11 cellular contexts compared by ENCODE assay signal in the genomic region with DNA sequence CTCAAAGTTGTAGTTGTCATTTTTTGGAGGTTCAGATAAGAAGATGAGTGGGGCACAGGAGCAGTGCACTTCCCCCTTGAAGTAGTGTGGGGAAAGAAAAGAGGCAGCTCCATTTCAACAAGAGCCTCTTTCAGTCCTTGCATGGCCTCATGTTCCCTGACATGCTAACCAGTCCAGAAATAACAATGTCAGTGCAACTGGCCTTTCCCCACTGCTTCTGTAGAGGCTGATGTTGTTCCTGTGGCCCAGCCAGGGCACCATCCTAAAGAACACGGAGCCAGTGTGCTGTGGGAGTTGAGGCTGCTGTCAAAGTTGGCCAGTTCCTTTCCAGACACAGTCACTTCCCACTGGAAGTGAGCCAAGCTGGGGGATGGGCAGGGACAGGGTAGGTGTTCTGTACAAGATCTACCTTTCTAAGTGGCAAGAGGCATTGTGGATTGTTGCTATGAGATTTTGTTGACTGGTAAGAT.
DNase-seq lines count a peak whose midpoint lies in the region; ATAC-seq, FAIRE-seq and TF ChIP-seq lines count a peak whose summit lies in the region.
"Had no signal": no experiment of that assay in that cellular context is flagged by ENCODE, and none has a peak within 500 bp of the region (broad histone marks: within the 10 kb centered on the region; RNA-seq: fewer than 3 reads in every experiment).

No MANE protein-coding gene starts in this region.

- H3K9me3 Mint-ChIP-seq in astrocyte (ENCODE audit: unreplicated experiment) = no peaks in the 10 kb centered on the region
- peaks cover 7% of the 10 kb centered on the region for H3K9me3 Mint-ChIP-seq in type B pancreatic cell
- H3K9me3 Mint-ChIP-seq: activated T-helper 17 cell treated with anti-CD3 and anti-CD28 coated beads, Interleukin-2, amount 50 U/mL, for 72 hours; CD4-positive, CD25-positive, alpha-beta regulatory T cell had no signal

- H3K27me3 Mint-ChIP-seq in astrocyte (ENCODE audit: low read depth, unreplicated experiment) (no peaks in the 10 kb centered on the region), type B pancreatic cell (no peaks in the 10 kb centered on the region)

- intact Hi-C loops in left lung (cut with DNase I) = no loop called here

- no peak overlapping the region for H3K4me3 ChIP-seq in astrocyte (ENCODE audit: insufficient read depth, low read depth, low read length)
- no peak overlapping the region for H3K4me3 ChIP-seq in left lung
- H3K4me3 ChIP-seq in brain microvascular endothelial cell (ENCODE audit: low read depth, low read length) = no peak overlapping the region
- H3K4me3 ChIP-seq: SJSA1 had no signal

- peak; percentile 47 for ATAC-seq in left lung
- ATAC-seq in GM21528 (IDR thresholded peaks at IDR 0.05; ENCODE audit: low FRiP score, unreplicated experiment) = no peak
- no peak for ATAC-seq in HG03139 (IDR thresholded peaks at IDR 0.05; ENCODE audit: unreplicated experiment)
- ATAC-seq: activated T-helper 17 cell treated with anti-CD3 and anti-CD28 coated beads, Interleukin-2, amount 50 U/mL, for 72 hours had no signal

- H3K36me3 Mint-ChIP-seq in astrocyte (ENCODE audit: low read depth, unreplicated experiment) (no peaks in the 10 kb centered on the region), type B pancreatic cell (no peaks in the 10 kb centered on the region)

- H3K27ac ChIP-seq in astrocyte (ENCODE audit: low read depth, low read length) = no peak overlapping the region
- no peak overlapping the region for H3K27ac ChIP-seq in left lung
- H3K27ac ChIP-seq in brain microvascular endothelial cell = no peak overlapping the region
- H3K27ac ChIP-seq: SJSA1 had no signal

- peaks cover 3% of the 10 kb centered on the region for H3K4me1 ChIP-seq in astrocyte (ENCODE audit: insufficient read depth, low read length)
- peaks cover 4 to 26% of the 10 kb centered on the region in 2 donors for H3K4me1 ChIP-seq in left lung
- H3K4me1 ChIP-seq: SJSA1 had no signal

- H4K20me1 ChIP-seq in astrocyte (ENCODE audit: insufficient read depth, low read length) = no peaks in the 10 kb centered on the region

- H3K27me3 ChIP-seq in astrocyte (ENCODE audit: insufficient read depth, low read length) (no peaks in the 10 kb centered on the region), left lung (no peaks in the 10 kb centered on the region), brain microvascular endothelial cell (replicated peaks) (no peaks in the 10 kb centered on the region)

- no peak overlapping the region for H3K4me2 ChIP-seq in astrocyte (ENCODE audit: low read length)

- in situ Hi-C loops in brain microvascular endothelial cell (cut with HindIII; ENCODE audit: low pct_ligation_motif_present, low sequenced_read_pairs) = no loop called here

- no peaks in the 10 kb centered on the region for H3K9me3 ChIP-seq in astrocyte (ENCODE audit: insufficient read depth, low read depth, low read length)
- H3K9me3 ChIP-seq in left lung = no peaks in the 10 kb centered on the region

- FAIRE-seq in astrocyte (lab: Jason Lieb, UNC) = no peak

- H3K27ac Mint-ChIP-seq in astrocyte (ENCODE audit: unreplicated experiment) (peak overlapping the region; percentile 21), type B pancreatic cell (peak overlapping the region; percentile 29)

- TF ChIP-seq CTCF in astrocyte (IDR thresholded peaks at IDR 0.05; ENCODE audit: insufficient read depth, low read depth, low read length) (no peak), left lung (IDR thresholded peaks at IDR 0.05) (no peak), type B pancreatic cell (conservative IDR thresholded peaks at IDR 0.05) (no peak), brain microvascular endothelial cell (IDR thresholded peaks at IDR 0.05; ENCODE audit: low read depth, low read length, missing control alignments) (no peak)

- no peak overlapping the region for H3K9ac ChIP-seq in astrocyte (ENCODE audit: low read length)

- no peak overlapping the region for H2AFZ ChIP-seq in astrocyte (ENCODE audit: low read depth, low read length)

- peak; percentile 13 for DNase-seq in activated CD4-positive, alpha-beta T cell treated with anti-CD3 and anti-CD28 coated beads for 48 hours
- no peak for DNase-seq in activated CD4-positive, alpha-beta T cell treated with anti-CD3 and anti-CD28 coated beads for 1 hour
- DNase-seq in astrocyte (ENCODE audit: low read depth) (no peak), left lung (peak; percentile 56 to 58), type B pancreatic cell (ENCODE audit: extremely low spot score, unreplicated experiment) (no peak), brain microvascular endothelial cell (no peak)
- DNase-seq: CD4-positive, CD25-positive, alpha-beta regulatory T cell had no signal

- H3K4me1 Mint-ChIP-seq in astrocyte (ENCODE audit: low read depth, unreplicated experiment) = peaks cover 29% of the 10 kb centered on the region
- peaks cover 26% of the 10 kb centered on the region for H3K4me1 Mint-ChIP-seq in type B pancreatic cell (ENCODE audit: unreplicated experiment)

- H3K36me3 ChIP-seq in astrocyte (ENCODE audit: insufficient read depth, low read length) (no peaks in the 10 kb centered on the region), left lung (no peaks in the 10 kb centered on the region), brain microvascular endothelial cell (replicated peaks) (no peaks in the 10 kb centered on the region)
- H3K36me3 ChIP-seq: SJSA1 had no signal

- H3K79me2 ChIP-seq in astrocyte (ENCODE audit: insufficient read depth, low read length) = no peaks in the 10 kb centered on the region

- no peak overlapping the region for H3K4me3 Mint-ChIP-seq in astrocyte (ENCODE audit: unreplicated experiment)
- H3K4me3 Mint-ChIP-seq in type B pancreatic cell = no peak overlapping the region
- H3K4me3 Mint-ChIP-seq: activated T-helper 17 cell treated with anti-CD3 and anti-CD28 coated beads, Interleukin-2, amount 50 U/mL, for 72 hours; CD4-positive, CD25-positive, alpha-beta regulatory T cell had no signal

Comparison
In these comparisons a context has a peak if more than half of its experiments do, and no peak if none do; other contexts are left out.
1. DNase-seq: peak in activated CD4-positive, alpha-beta T cell treated with anti-CD3 and anti-CD28 coated beads for 48 hours (single experiment) and left lung (2 of 2); none in activated CD4-positive, alpha-beta T cell treated with anti-CD3 and anti-CD28 coated beads for 1 hour (single experiment), astrocyte (single experiment), type B pancreatic cell (single experiment) and brain microvascular endothelial cell (single experiment).